ENCODE assay signal across 13 cellular contexts in the genomic region with DNA sequence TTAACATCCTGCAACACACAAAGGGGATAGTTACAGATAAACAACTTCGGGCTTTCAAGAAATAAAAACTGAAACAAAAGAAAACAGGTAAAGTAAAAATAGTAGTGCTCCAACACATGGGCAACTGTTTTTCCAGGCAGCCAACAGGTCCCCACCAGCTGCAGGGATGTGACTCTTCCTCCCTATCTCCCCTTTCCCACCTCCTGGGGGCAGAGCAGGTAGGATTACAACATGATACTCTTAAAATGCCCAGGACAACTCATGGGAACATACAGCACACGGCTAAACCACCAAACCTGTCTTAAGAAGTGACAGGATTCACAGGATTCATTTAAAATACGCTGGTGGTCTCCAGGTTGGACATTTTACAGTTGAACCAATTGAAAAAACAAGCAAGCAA.
"Had no signal": no experiment of that assay in that cellular context is flagged by ENCODE, and none has a peak within 500 bp of the region (broad histone marks: within the 10 kb centered on the region; RNA-seq: fewer than 3 reads in every experiment).

No MANE protein-coding gene starts in this region.

- ATAC-seq: gastroesophageal sphincter, left lung, natural killer cell had no signal

- DNase-seq: effector memory CD4-positive, alpha-beta T cell; esophagus squamous epithelium; foreskin fibroblast; glutamatergic neuron; left lung; natural killer cell; occipital lobe; retina; small intestine; stimulated activated CD4-positive, alpha-beta T cell treated with anti-CD3 and anti-CD28 coated beads, Interleukin-2, amount 100 ng/mL, for 48 hours; stimulated activated naive CD4-positive, alpha-beta T cell treated with Interleukin-2 at 50 U/mL for 16 hours; trophoblast cell had no signal
